Comparison of ENCODE assay signal across 9 cellular contexts in the genomic region with DNA sequence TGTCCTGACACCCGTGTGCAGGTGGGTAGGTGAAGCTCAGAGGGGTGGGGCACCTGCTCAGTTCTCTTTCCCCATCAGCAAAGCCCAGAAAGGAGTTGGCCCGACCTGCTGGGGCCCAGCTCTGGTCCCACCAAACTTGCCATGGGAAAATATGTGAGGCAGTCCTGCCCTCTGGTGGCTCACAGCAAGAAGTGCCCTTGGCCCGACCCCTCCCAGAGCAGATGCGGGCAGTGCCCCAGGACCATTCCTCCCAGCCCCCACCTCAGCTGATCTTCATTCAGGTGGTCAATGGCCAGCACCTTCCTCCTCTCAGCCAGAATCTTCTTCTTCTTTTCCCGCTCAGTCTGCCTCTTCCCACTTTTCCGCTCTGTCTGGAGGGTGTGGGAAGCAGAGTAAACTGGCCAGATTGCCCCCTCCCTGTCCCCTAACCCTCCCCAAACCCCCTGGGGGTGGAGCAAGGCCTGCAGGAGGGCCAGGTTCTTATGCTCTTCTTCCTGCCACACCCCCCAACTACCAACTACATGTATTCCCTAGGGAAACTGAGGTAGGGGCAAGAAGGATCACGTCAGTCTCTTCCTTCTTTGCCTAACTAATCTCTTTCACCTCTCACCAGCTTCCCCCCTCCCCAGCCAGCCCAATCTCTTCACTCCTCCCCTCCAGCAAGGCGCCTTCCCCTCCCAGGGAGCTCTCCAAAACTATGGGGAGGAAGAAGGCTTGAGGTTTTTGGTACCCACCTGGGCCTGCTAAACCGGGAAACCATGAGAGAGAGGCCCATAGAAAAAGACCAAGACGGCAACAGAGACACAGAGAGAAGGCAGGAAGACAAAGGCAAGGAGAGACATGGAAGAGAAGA. TPM values are rescaled to one million over a fixed set of nuclear protein-coding genes. Genes with fewer than 3 reads are reported as not detected.
DNase-seq lines count a peak whose midpoint lies in the region; ATAC-seq and TF ChIP-seq lines count a peak whose summit lies in the region.
"Had no signal": no experiment of that assay in that cellular context is flagged by ENCODE, and none has a peak within 500 bp of the region (broad histone marks: within the 10 kb centered on the region; RNA-seq: fewer than 3 reads in every experiment).

No MANE protein-coding gene starts in this region.

- H3K27me3 ChIP-seq in gastroesophageal sphincter (peaks cover 29% of the 10 kb centered on the region), prostate gland (replicated peaks; ENCODE audit: insufficient read depth) (no peaks in the 10 kb centered on the region)

- H3K4me3 Mint-ChIP-seq in WTC11, result no peak overlapping the region
- H3K4me3 Mint-ChIP-seq in natural killer cell treated with Interleukin-12 subunit alpha and Interleukin-12 subunit beta and Interleukin-15 and Interleukin-18, amount 100 ng/mL, for 72 hours, result no peak overlapping the region
- H3K4me3 Mint-ChIP-seq: activated naive CD8-positive, alpha-beta T cell had no signal

- WGBS in gastroesophageal sphincter (ENCODE audit: low coverage in 1 of 2), 2 donors, result 53% methylated on average over 7 of the region's 10 CpGs; no CpG with 5 or more reads in 1 of the 2 donors
- WGBS in prostate gland, result 59% methylated on average over 10 of the region's 10 CpGs

- DNase-seq in activated CD4-positive, alpha-beta T cell treated with anti-CD3 and anti-CD28 coated beads for 48 hours, result peak; percentile 52
- no peak for DNase-seq in activated CD4-positive, alpha-beta T cell treated with anti-CD3 and anti-CD28 coated beads, Interleukin-2, amount 50 U/mL, for 4 hours
- DNase-seq in LNCaP clone FGC (ENCODE audit: low read depth), result peak; percentile 22
- peak; percentile 85 for DNase-seq in WTC11 (ENCODE audit: low spot score)
- DNase-seq in prostate gland (ENCODE audit: low spot score), result peak; percentile 34
- no peak for DNase-seq in natural killer cell treated with Interleukin-12 subunit alpha and Interleukin-12 subunit beta and Interleukin-15 and Interleukin-18, amount 100 ng/mL, for 72 hours (ENCODE audit: low spot score)

- TF ChIP-seq POLR2A in gastroesophageal sphincter (IDR thresholded peaks at IDR 0.05) (no peak), prostate gland (IDR thresholded peaks at IDR 0.05) (no peak)

- H3K27ac Mint-ChIP-seq in WTC11, result no peak overlapping the region
- H3K27ac Mint-ChIP-seq in natural killer cell treated with Interleukin-12 subunit alpha and Interleukin-12 subunit beta and Interleukin-15 and Interleukin-18, amount 100 ng/mL, for 72 hours, result no peak overlapping the region
- H3K27ac Mint-ChIP-seq: activated naive CD8-positive, alpha-beta T cell had no signal

- peaks cover 3% of the 10 kb centered on the region; the same call in 1 of the 2 replicates for H3K27me3 Mint-ChIP-seq in WTC11 (ENCODE audit: low read depth)
- peaks cover 8 to 9% of the 10 kb centered on the region in 2 donors for H3K27me3 Mint-ChIP-seq in natural killer cell treated with Interleukin-12 subunit alpha and Interleukin-12 subunit beta and Interleukin-15 and Interleukin-18, amount 100 ng/mL, for 72 hours

- peaks cover 18% of the 10 kb centered on the region for H3K4me1 Mint-ChIP-seq in WTC11
- no peaks in the 10 kb centered on the region for H3K4me1 Mint-ChIP-seq in natural killer cell treated with Interleukin-12 subunit alpha and Interleukin-12 subunit beta and Interleukin-15 and Interleukin-18, amount 100 ng/mL, for 72 hours (ENCODE audit: low read depth in 2 of 2)

- no peaks in the 10 kb centered on the region for H3K36me3 Mint-ChIP-seq in WTC11
- H3K36me3 Mint-ChIP-seq in natural killer cell treated with Interleukin-12 subunit alpha and Interleukin-12 subunit beta and Interleukin-15 and Interleukin-18, amount 100 ng/mL, for 72 hours, result no peaks in the 10 kb centered on the region
- H3K36me3 Mint-ChIP-seq: activated naive CD8-positive, alpha-beta T cell had no signal

- no peaks in the 10 kb centered on the region for H3K36me3 ChIP-seq in gastroesophageal sphincter
- H3K36me3 ChIP-seq in prostate gland, result no peaks in the 10 kb centered on the region

- no peaks in the 10 kb centered on the region for H3K9me3 ChIP-seq in gastroesophageal sphincter
- H3K9me3 ChIP-seq in prostate gland, result no peaks in the 10 kb centered on the region

- H3K9me3 Mint-ChIP-seq in WTC11, result no peaks in the 10 kb centered on the region
- no peaks in the 10 kb centered on the region for H3K9me3 Mint-ChIP-seq in natural killer cell treated with Interleukin-12 subunit alpha and Interleukin-12 subunit beta and Interleukin-15 and Interleukin-18, amount 100 ng/mL, for 72 hours

- CTCF ChIA-PET in WTC11 (lab: Charles Lee), result interaction anchor here (0.6 to 7.5 kb wide), 48 partner anchors 9 to 431 kb away, joined by 3 to 175 read pairs (median 8); a partner anchor contains a TSS

- intact Hi-C loops in prostate gland (cut with DNase I), result loop anchor here (5.0 kb wide), 1 partner anchor 110 kb away; no protein-coding TSS in a partner anchor

- H3K27ac ChIP-seq in gastroesophageal sphincter (no peak overlapping the region), prostate gland (no peak overlapping the region)

- no peaks in the 10 kb centered on the region for H3K4me1 ChIP-seq in gastroesophageal sphincter
- no peaks in the 10 kb centered on the region for H3K4me1 ChIP-seq in prostate gland (replicated peaks)

- peak; percentile 87 for TF ChIP-seq CTCF in LNCaP clone FGC (IDR thresholded peaks at IDR 0.05; ENCODE audit: control insufficient read depth, extremely low read depth, insufficient read depth)
- TF ChIP-seq CTCF in WTC11 (IDR thresholded peaks at IDR 0.05), result peak; percentile 90
- peak in 3 of 4 experiments; percentile 63 to 81 (median 77) for TF ChIP-seq CTCF in gastroesophageal sphincter (IDR thresholded peaks at IDR 0.05)
- peak; percentile 50 to 92 (median 88) for TF ChIP-seq CTCF in prostate gland (IDR thresholded peaks at IDR 0.05)

- POLR2A ChIA-PET in WTC11 (lab: Charles Lee), result interaction anchor here (0.9 to 1.3 kb wide), 2 partner anchors 14 to 103 kb away, joined by 3 to 4 read pairs; no protein-coding TSS in a partner anchor

- no peak overlapping the region for H3K4me3 ChIP-seq in LNCaP clone FGC (ENCODE audit: low read depth, low read length)
- no peak overlapping the region for H3K4me3 ChIP-seq in gastroesophageal sphincter
- H3K4me3 ChIP-seq in prostate gland, result no peak overlapping the region

- ATAC-seq in WTC11, result peak; percentile 89
- ATAC-seq in gastroesophageal sphincter, result no peak
- no peak for ATAC-seq in natural killer cell treated with Interleukin-12 subunit alpha and Interleukin-12 subunit beta and Interleukin-15 and Interleukin-18, amount 100 ng/mL, for 72 hours
- no peak for ATAC-seq in GM18502 (IDR thresholded peaks at IDR 0.05; ENCODE audit: poor library complexity, unreplicated experiment)

- TF ChIP-seq EP300 in gastroesophageal sphincter (IDR thresholded peaks at IDR 0.05), result no peak

TF ChIP-seq in WTC11, 78 proteins besides CTCF, POLR2A, EP300 and RAD21 (continues in another document):
- TF ChIP-seq, protein P1, sequence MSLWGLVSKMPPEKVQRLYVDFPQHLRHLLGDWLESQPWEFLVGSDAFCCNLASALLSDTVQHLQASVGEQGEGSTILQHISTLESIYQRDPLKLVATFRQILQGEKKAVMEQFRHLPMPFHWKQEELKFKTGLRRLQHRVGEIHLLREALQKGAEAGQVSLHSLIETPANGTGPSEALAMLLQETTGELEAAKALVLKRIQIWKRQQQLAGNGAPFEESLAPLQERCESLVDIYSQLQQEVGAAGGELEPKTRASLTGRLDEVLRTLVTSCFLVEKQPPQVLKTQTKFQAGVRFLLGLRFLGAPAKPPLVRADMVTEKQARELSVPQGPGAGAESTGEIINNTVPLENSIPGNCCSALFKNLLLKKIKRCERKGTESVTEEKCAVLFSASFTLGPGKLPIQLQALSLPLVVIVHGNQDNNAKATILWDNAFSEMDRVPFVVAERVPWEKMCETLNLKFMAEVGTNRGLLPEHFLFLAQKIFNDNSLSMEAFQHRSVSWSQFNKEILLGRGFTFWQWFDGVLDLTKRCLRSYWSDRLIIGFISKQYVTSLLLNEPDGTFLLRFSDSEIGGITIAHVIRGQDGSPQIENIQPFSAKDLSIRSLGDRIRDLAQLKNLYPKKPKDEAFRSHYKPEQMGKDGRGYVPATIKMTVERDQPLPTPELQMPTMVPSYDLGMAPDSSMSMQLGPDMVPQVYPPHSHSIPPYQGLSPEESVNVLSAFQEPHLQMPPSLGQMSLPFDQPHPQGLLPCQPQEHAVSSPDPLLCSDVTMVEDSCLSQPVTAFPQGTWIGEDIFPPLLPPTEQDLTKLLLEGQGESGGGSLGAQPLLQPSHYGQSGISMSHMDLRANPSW (CRISPR knock-in tag; conservative IDR thresholded peaks at IDR 0.05; ENCODE audit: low read depth), result no peak
- TF ChIP-seq, protein P2, sequence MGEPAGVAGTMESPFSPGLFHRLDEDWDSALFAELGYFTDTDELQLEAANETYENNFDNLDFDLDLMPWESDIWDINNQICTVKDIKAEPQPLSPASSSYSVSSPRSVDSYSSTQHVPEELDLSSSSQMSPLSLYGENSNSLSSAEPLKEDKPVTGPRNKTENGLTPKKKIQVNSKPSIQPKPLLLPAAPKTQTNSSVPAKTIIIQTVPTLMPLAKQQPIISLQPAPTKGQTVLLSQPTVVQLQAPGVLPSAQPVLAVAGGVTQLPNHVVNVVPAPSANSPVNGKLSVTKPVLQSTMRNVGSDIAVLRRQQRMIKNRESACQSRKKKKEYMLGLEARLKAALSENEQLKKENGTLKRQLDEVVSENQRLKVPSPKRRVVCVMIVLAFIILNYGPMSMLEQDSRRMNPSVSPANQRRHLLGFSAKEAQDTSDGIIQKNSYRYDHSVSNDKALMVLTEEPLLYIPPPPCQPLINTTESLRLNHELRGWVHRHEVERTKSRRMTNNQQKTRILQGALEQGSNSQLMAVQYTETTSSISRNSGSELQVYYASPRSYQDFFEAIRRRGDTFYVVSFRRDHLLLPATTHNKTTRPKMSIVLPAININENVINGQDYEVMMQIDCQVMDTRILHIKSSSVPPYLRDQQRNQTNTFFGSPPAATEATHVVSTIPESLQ (CRISPR knock-in tag; IDR thresholded peaks at IDR 0.05), result no peak
- TF ChIP-seq CBFB (CRISPR knock-in tag; IDR thresholded peaks at IDR 0.05; ENCODE audit: low read depth) (no peak), HMGA2 (CRISPR knock-in tag; IDR thresholded peaks at IDR 0.05) (no peak)

RNA-seq across cellular contexts. Expression of a gene that starts 15.6 kb away (rescaled TPM):
- total RNA-seq in WTC11 (2021) (6.1 to 10.1 TPM (median 7.9 TPM) in 3 replicates), gastroesophageal sphincter (under 1 TPM in 3 of 4 donors, not detected in 1; 0.47 to 0.94 (median 0.81) TPM), prostate gland (1 to 10 TPM; 2.2 to 3.5 TPM)
- total RNA-seq in natural killer cell treated with Interleukin-12 subunit alpha and Interleukin-12 subunit beta and Interleukin-15 and Interleukin-18, amount 100 ng/mL, for 72 hours, result not detected

RNA-seq across cellular contexts. Expression of a gene that starts 37.2 kb away (rescaled TPM):
- total RNA-seq in WTC11 (2021) (14.5 to 15.6 TPM (median 14.9 TPM) in 3 replicates), gastroesophageal sphincter (10 to 100 TPM in 1 of 4 donors, 1 to 10 TPM in 3; 1.2 to 24.1 (median 1.9) TPM), prostate gland (10 to 100 TPM; 12.8 to 26.8 TPM)
- total RNA-seq in natural killer cell treated with Interleukin-12 subunit alpha and Interleukin-12 subunit beta and Interleukin-15 and Interleukin-18, amount 100 ng/mL, for 72 hours, result not detected

RNA-seq across cellular contexts. Expression of a gene that starts 59.7 kb away (rescaled TPM):
- total RNA-seq in WTC11 (2021) (0.34 to 0.50 TPM (median 0.44 TPM) in 3 replicates), gastroesophageal sphincter (not detected), prostate gland (10 to 100 TPM in 1 of 2 donors, not detected in 1; 16.9 TPM)
- not detected for total RNA-seq in natural killer cell treated with Interleukin-12 subunit alpha and Interleukin-12 subunit beta and Interleukin-15 and Interleukin-18, amount 100 ng/mL, for 72 hours

Comparison
In these comparisons a context has a peak if more than half of its experiments do, and no peak if none do; other contexts are left out.
1. DNase-seq: peak in activated CD4-positive, alpha-beta T cell treated with anti-CD3 and anti-CD28 coated beads for 48 hours (single experiment), LNCaP clone FGC (single experiment), WTC11 (single experiment) and prostate gland (single experiment); none in activated CD4-positive, alpha-beta T cell treated with anti-CD3 and anti-CD28 coated beads, Interleukin-2, amount 50 U/mL, for 4 hours (0 of 2) and natural killer cell treated with Interleukin-12 subunit alpha and Interleukin-12 subunit beta and Interleukin-15 and Interleukin-18, amount 100 ng/mL, for 72 hours (single experiment).
2. Peak in every context shown above with its lines, with median percentiles within 50 percentile points of each other: CTCF ChIP-seq.